Comparison of ENCODE assay signal across 8 cellular contexts in the genomic region with DNA sequence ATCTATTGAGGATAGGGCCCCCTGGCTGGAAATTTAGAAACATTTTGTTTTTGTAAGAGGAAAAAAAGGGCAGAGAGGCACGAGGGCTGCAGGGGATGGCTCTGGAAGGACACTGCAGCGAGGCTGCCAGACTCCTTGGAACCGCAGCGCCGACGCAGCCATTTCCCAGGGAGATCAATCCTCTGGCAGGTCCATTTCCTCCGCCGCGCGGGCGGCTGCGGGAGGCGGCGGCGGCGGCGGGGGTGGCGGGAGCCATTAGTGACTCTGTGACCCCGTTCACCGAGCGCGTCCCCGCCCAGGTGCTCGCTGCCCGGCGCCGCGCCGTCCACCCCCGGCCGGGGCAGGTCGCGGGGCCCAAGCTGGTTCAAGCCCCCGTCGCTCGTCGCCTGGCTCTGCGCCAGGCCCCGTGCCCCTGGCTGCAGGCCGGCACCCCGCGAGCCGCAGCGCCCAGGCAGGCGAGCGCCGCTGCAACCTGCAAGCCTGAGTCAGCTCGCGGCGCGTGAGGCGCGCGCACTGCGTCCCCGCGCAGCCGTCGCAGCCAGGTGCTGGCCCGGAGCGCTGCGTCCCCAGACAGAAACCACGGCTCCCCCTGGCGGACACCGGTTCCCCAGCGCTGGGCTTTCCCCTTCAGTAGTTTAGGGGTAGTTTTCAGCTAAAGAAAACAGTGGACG.
DNase-seq lines count a peak whose midpoint lies in the region; ATAC-seq and TF ChIP-seq lines count a peak whose summit lies in the region.

No MANE protein-coding gene starts in this region.

- no peaks in the 10 kb centered on the region for H3K27me3 ChIP-seq in DND-41 (ENCODE audit: insufficient read depth, low read length, poor library complexity)
- no peaks in the 10 kb centered on the region for H3K27me3 ChIP-seq in neural progenitor cell
- no peaks in the 10 kb centered on the region for H3K27me3 ChIP-seq in subcutaneous abdominal adipose tissue (ENCODE audit: control insufficient read depth in 5 of 5, insufficient read depth in 4 of 5, low read length in 5 of 5)

- no peaks in the 10 kb centered on the region for H3K9me3 ChIP-seq in DND-41 (ENCODE audit: insufficient read depth, low read length, severe bottlenecking)
- no peaks in the 10 kb centered on the region for H3K9me3 ChIP-seq in neural progenitor cell (ENCODE audit: low read depth)
- H3K9me3 ChIP-seq in subcutaneous abdominal adipose tissue (ENCODE audit: control insufficient read depth in 5 of 5, low read length in 5 of 5): no peaks in the 10 kb centered on the region

- H2AFZ ChIP-seq in DND-41 (ENCODE audit: low read depth, low read length) (peak overlapping the region; percentile 77), neural progenitor cell (replicated peaks) (peak overlapping the region; percentile 68)

- peak overlapping the region; percentile 59 for H3K27ac ChIP-seq in DND-41 (ENCODE audit: low read length)
- no peak overlapping the region for H3K27ac ChIP-seq in neural progenitor cell
- H3K27ac ChIP-seq in subcutaneous abdominal adipose tissue (ENCODE audit: low read depth, low read length): peak overlapping the region; percentile 38

- H4K20me1 ChIP-seq in DND-41 (ENCODE audit: insufficient read depth, low read length): no peaks in the 10 kb centered on the region
- H4K20me1 ChIP-seq in neural progenitor cell (ENCODE audit: low read depth): no peaks in the 10 kb centered on the region

- H3K27me3 Mint-ChIP-seq in neural progenitor cell (ENCODE audit: insufficient read depth, low read depth): peaks cover 11% of the 10 kb centered on the region

- peak overlapping the region; percentile 88 for H3K27ac Mint-ChIP-seq in neural progenitor cell

- H3K4me3 Mint-ChIP-seq in neural progenitor cell: peak overlapping the region; percentile 88

- peak overlapping the region; percentile 72 for H3K9ac ChIP-seq in DND-41 (ENCODE audit: low read depth, low read length)
- H3K9ac ChIP-seq in neural progenitor cell: no peak overlapping the region
- H3K9ac ChIP-seq in subcutaneous abdominal adipose tissue (ENCODE audit: low read length in 5 of 5): peak overlapping the region in 2 of 5 donors; percentile 16 to 58

- TF ChIP-seq CTCF in DND-41 (IDR thresholded peaks at IDR 0.05; ENCODE audit: borderline replicate concordance, extremely low read depth, low read length, poor library complexity, severe bottlenecking): peak; percentile 99
- TF ChIP-seq CTCF in foreskin fibroblast (IDR thresholded peaks at IDR 0.05; ENCODE audit: low read depth, low read length): peak; percentile 91
- peak; percentile 94 for TF ChIP-seq CTCF in neural progenitor cell (IDR thresholded peaks at IDR 0.05)

- in situ Hi-C loops in KBM-7 (cut with MboI; ENCODE audit: low pct_unique_long_range_greater_than_20kb, low sequenced_read_pairs): loop anchor here (10.0 kb wide), 1 partner anchor 350 kb away; no protein-coding TSS in a partner anchor

- H3K36me3 Mint-ChIP-seq in neural progenitor cell: no peaks in the 10 kb centered on the region

- ATAC-seq in DND-41 (ENCODE audit: insufficient read depth, low read depth): peak; percentile 86
- ATAC-seq in GM21717 (IDR thresholded peaks at IDR 0.05; ENCODE audit: unreplicated experiment): peak; percentile 85

- H3K4me1 ChIP-seq in DND-41 (ENCODE audit: insufficient read depth, low read length) (peaks cover 45% of the 10 kb centered on the region), neural progenitor cell (peaks cover 24% of the 10 kb centered on the region), subcutaneous abdominal adipose tissue (ENCODE audit: control insufficient read depth in 5 of 5, insufficient read depth in 5 of 5, low read length in 5 of 5) (peaks cover 2 to 37% (median 19%) of the 10 kb centered on the region in 5 donors)

- H3K4me2 ChIP-seq in DND-41 (ENCODE audit: insufficient read depth, low read length): peak overlapping the region; percentile 77
- H3K4me2 ChIP-seq in neural progenitor cell: peak overlapping the region; percentile 74

- H3F3A ChIP-seq in neural progenitor cell (ENCODE audit: low read depth): peaks cover 19% of the 10 kb centered on the region

- H3K4me3 ChIP-seq in DND-41 (ENCODE audit: low read depth in 1 of 2, low read length in 2 of 2) (peak overlapping the region; percentile 15 to 66; a peak in 3 of 4 replicates), foreskin fibroblast (ENCODE audit: low read depth in 1 of 2, low read length in 2 of 2) (peak overlapping the region; percentile 37 to 54), neural progenitor cell (peak overlapping the region; percentile 62), subcutaneous abdominal adipose tissue (ENCODE audit: low read depth in 1 of 5, low read length in 5 of 5) (peak overlapping the region; percentile 57 to 74 (median 66))

- no peaks in the 10 kb centered on the region for H3K79me2 ChIP-seq in DND-41 (ENCODE audit: insufficient read depth, low read length)
- H3K79me2 ChIP-seq in neural progenitor cell (ENCODE audit: low read depth): no peaks in the 10 kb centered on the region

- no peaks in the 10 kb centered on the region for H3K36me3 ChIP-seq in DND-41 (ENCODE audit: insufficient read depth, low read length)
- no peaks in the 10 kb centered on the region for H3K36me3 ChIP-seq in neural progenitor cell
- no peaks in the 10 kb centered on the region for H3K36me3 ChIP-seq in subcutaneous abdominal adipose tissue (ENCODE audit: control insufficient read depth in 5 of 5, insufficient read depth in 5 of 5, low read length in 5 of 5)

- peaks cover 71% of the 10 kb centered on the region for H3K4me1 Mint-ChIP-seq in neural progenitor cell

- H3K9me3 Mint-ChIP-seq in neural progenitor cell: peaks cover 7% of the 10 kb centered on the region

- peak; percentile 92 for DNase-seq in DND-41
- peak; percentile 86 for DNase-seq in KBM-7
- DNase-seq in RPMI7951 (ENCODE audit: low read depth): peak; percentile 78
- DNase-seq in activated effector memory CD4-positive, alpha-beta T cell treated with Interleukin-2 at 50 U/mL for 16 hours: peak; percentile 89
- peak; percentile 79 to 93 for DNase-seq in foreskin fibroblast
- peak; percentile 95 for DNase-seq in neural progenitor cell (ENCODE audit: low spot score)
